1 cellular context compared by ENCODE assay signal in genomic region chr17:80998388-80999223, GRCh38.
TF ChIP-seq lines count a peak whose summit lies in the region.

No MANE protein-coding gene starts in this region.

TF ChIP-seq in GM23338, 12 proteins besides CTCF, POLR2A, EP300 and RAD21 (continued from another document):
- TF ChIP-seq, protein P1, sequence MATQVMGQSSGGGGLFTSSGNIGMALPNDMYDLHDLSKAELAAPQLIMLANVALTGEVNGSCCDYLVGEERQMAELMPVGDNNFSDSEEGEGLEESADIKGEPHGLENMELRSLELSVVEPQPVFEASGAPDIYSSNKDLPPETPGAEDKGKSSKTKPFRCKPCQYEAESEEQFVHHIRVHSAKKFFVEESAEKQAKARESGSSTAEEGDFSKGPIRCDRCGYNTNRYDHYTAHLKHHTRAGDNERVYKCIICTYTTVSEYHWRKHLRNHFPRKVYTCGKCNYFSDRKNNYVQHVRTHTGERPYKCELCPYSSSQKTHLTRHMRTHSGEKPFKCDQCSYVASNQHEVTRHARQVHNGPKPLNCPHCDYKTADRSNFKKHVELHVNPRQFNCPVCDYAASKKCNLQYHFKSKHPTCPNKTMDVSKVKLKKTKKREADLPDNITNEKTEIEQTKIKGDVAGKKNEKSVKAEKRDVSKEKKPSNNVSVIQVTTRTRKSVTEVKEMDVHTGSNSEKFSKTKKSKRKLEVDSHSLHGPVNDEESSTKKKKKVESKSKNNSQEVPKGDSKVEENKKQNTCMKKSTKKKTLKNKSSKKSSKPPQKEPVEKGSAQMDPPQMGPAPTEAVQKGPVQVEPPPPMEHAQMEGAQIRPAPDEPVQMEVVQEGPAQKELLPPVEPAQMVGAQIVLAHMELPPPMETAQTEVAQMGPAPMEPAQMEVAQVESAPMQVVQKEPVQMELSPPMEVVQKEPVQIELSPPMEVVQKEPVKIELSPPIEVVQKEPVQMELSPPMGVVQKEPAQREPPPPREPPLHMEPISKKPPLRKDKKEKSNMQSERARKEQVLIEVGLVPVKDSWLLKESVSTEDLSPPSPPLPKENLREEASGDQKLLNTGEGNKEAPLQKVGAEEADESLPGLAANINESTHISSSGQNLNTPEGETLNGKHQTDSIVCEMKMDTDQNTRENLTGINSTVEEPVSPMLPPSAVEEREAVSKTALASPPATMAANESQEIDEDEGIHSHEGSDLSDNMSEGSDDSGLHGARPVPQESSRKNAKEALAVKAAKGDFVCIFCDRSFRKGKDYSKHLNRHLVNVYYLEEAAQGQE (IDR thresholded peaks at IDR 0.05; ENCODE audit: unreplicated experiment): no peak
- no peak for TF ChIP-seq JUNB (IDR thresholded peaks at IDR 0.05; ENCODE audit: unreplicated experiment)
- no peak for TF ChIP-seq ZNF462 (CRISPR knock-in tag; IDR thresholded peaks at IDR 0.05)
- TF ChIP-seq NANOG (IDR thresholded peaks at IDR 0.05; ENCODE audit: borderline replicate concordance): no peak
